In genomic region chr18:79876497-79876896, GRCh38 we compare ENCODE assay signal across 24 cellular contexts.
DNase-seq lines count a peak whose midpoint lies in the region; ATAC-seq and TF ChIP-seq lines count a peak whose summit lies in the region.
"Had no signal": no experiment of that assay in that cellular context is flagged by ENCODE, and none has a peak within 500 bp of the region (broad histone marks: within the 10 kb centered on the region; RNA-seq: fewer than 3 reads in every experiment).

No MANE protein-coding gene starts in this region.

- H2BK15ac ChIP-seq in neuronal stem cell (ENCODE audit: low read length), result no peak overlapping the region

- peak overlapping the region; percentile 86 for H2AK5ac ChIP-seq in neuronal stem cell (ENCODE audit: low read depth, low read length)

- ATAC-seq in SK-N-SH treated with all-trans-retinoic acid at 6 μM for 48 hours, result no peak
- ATAC-seq in HG03095 (IDR thresholded peaks at IDR 0.05; ENCODE audit: unreplicated experiment), result no peak
- ATAC-seq: activated CD8-positive, alpha-beta T cell treated with anti-CD3 and anti-CD28 coated beads for 36 hours had no signal

- DNase-seq in SK-N-SH (peak; percentile 22), H7 (peak; percentile 43), coronary artery (ENCODE audit: low spot score) (peak; percentile 55), neuronal stem cell (ENCODE audit: low spot score) (no peak), NCI-H1694 treated with DMSO at 0.1 percent for 48 hours (lab: John Stamatoyannopoulos, UW) (no peak)
- no peak for DNase-seq in activated CD4-positive, alpha-beta T cell treated with anti-CD3 and anti-CD28 coated beads, Interleukin-2, amount 50 U/mL, for 4 hours
- DNase-seq: activated CD4-positive, CD25-positive, alpha-beta regulatory T cell; activated CD8-positive, alpha-beta T cell treated with anti-CD3 and anti-CD28 coated beads for 36 hours; activated naive CD4-positive, alpha-beta T cell treated with anti-CD3 and anti-CD28 coated beads for 36 hours; activated T-cell treated with anti-CD3 and anti-CD28 coated beads, Interleukin-2, amount 50 U/mL, for 1 hour; cortex of kidney; DMS53; GF-D8; GM23248; KBM-7; mesenchymal stem cell; MM.1S; NCI-H1436 treated with DMSO at 0.1 percent for 48 hours; NCI-H2171 treated with DMSO at 0.1 percent for 48 hours; SHP77 treated with DMSO at 0.1 percent for 48 hours had no signal

- no peak overlapping the region for H2BK5ac ChIP-seq in neuronal stem cell (ENCODE audit: low read length)

- H3K14ac ChIP-seq in neuronal stem cell (ENCODE audit: low read length), result no peak overlapping the region

- no peaks in the 10 kb centered on the region for H3K79me2 ChIP-seq in SK-N-SH (ENCODE audit: insufficient read depth)

- H3K9me2 ChIP-seq in SK-N-SH, result no peaks in the 10 kb centered on the region

- no peak overlapping the region for H3K4ac ChIP-seq in neuronal stem cell (ENCODE audit: low read length)

- 23% methylated on average over 8 of the region's 16 CpGs for WGBS in SK-N-SH (ENCODE audit: low lambda C conversion rate)
- no CpG with 5 or more reads among the region's 16 CpGs for WGBS in neuronal stem cell (ENCODE audit: extremely low coverage in 2 of 2, insufficient read length in 2 of 2, insufficient replicate concordance in 1 of 2), 2 donors

- H3K27ac ChIP-seq in SK-N-SH (ENCODE audit: low read depth in 2 of 2, low read length in 1 of 2), result no peak overlapping the region
- H3K27ac ChIP-seq in coronary artery, result no peak overlapping the region
- H3K27ac ChIP-seq in neuronal stem cell (replicated peaks; ENCODE audit: low read length), result no peak overlapping the region
- H3K27ac ChIP-seq: breast epithelium, GM23248 had no signal

- H3K9me3 ChIP-seq in SK-N-SH, result no peaks in the 10 kb centered on the region
- no peaks in the 10 kb centered on the region for H3K9me3 ChIP-seq in neuronal stem cell (replicated peaks in 1 of 2; ENCODE audit: control insufficient read depth in 2 of 2, insufficient read depth in 1 of 2, low read depth in 1 of 2, low read length in 2 of 2)
- H3K9me3 ChIP-seq: breast epithelium had no signal

- H2AFZ ChIP-seq in SK-N-SH (ENCODE audit: low read depth), result no peak overlapping the region
- no peak overlapping the region for H2AFZ ChIP-seq in neuronal stem cell (ENCODE audit: low read length)
- H2AFZ ChIP-seq: GM23248 had no signal

- TF ChIP-seq EP300 in SK-N-SH (IDR thresholded peaks at IDR 0.05; ENCODE audit: borderline replicate concordance in 1 of 2, low read depth in 1 of 2, low read length in 1 of 2), result no peak

- peak overlapping the region; percentile 30 for H2BK12ac ChIP-seq in neuronal stem cell (ENCODE audit: low read length)

- CTCF ChIA-PET in SK-N-SH (lab: Yijun Ruan, JAX), result no interaction called here

- no peak overlapping the region for H4K91ac ChIP-seq in neuronal stem cell (ENCODE audit: low read depth, low read length, poor library complexity)

- TF ChIP-seq CTCF in SK-N-SH (IDR thresholded peaks at IDR 0.05) (no peak), coronary artery (IDR thresholded peaks at IDR 0.05) (no peak)

- H3K23ac ChIP-seq in neuronal stem cell (ENCODE audit: low read depth, low read length, poor library complexity), result peak overlapping the region; percentile 37

- H4K20me1 ChIP-seq in SK-N-SH (ENCODE audit: insufficient read depth), result no peaks in the 10 kb centered on the region

- H2BK120ac ChIP-seq in neuronal stem cell (ENCODE audit: low read depth, low read length), result no peak overlapping the region

- no peak for TF ChIP-seq RAD21 in SK-N-SH (IDR thresholded peaks at IDR 0.05; ENCODE audit: low read length)

- POLR2A ChIA-PET in SK-N-SH (lab: Yijun Ruan, JAX), result no interaction called here

- H3K27me3 ChIP-seq in SK-N-SH (ENCODE audit: insufficient read depth) (peaks cover 62% of the 10 kb centered on the region), H7 (ENCODE audit: control insufficient read depth, insufficient read depth, low read length) (no peaks in the 10 kb centered on the region), neuronal stem cell (ENCODE audit: control insufficient read depth in 3 of 3, insufficient read depth in 3 of 3, low read depth in 1 of 3, low read length in 3 of 3) (peaks cover 0 to 32% (median 0%) of the 10 kb centered on the region in 3 experiments)

- no peaks in the 10 kb centered on the region for H3K79me1 ChIP-seq in neuronal stem cell (ENCODE audit: low read depth, low read length)

- no peak overlapping the region for H3K9ac ChIP-seq in SK-N-SH
- peak overlapping the region; percentile 24 for H3K9ac ChIP-seq in neuronal stem cell (ENCODE audit: low read depth, low read length, poor library complexity)
- H3K9ac ChIP-seq: GM23248 had no signal

- no peak overlapping the region for H4K8ac ChIP-seq in neuronal stem cell (ENCODE audit: low read depth, low read length)

- H3K36me3 ChIP-seq in SK-N-SH (replicated peaks in 1 of 2; ENCODE audit: control insufficient read depth in 1 of 2, insufficient read depth in 2 of 2, low read length in 1 of 2) (no peaks in the 10 kb centered on the region), H7 (replicated peaks; ENCODE audit: control insufficient read depth, insufficient read depth, low read length) (no peaks in the 10 kb centered on the region), neuronal stem cell (replicated peaks in 1 of 2; ENCODE audit: control insufficient read depth in 2 of 2, insufficient read depth in 2 of 2, low read length in 2 of 2) (no peaks in the 10 kb centered on the region)
- H3K36me3 ChIP-seq: breast epithelium had no signal

- no peaks in the 10 kb centered on the region; a peak in 1 of 4 replicates for H3K4me1 ChIP-seq in SK-N-SH (ENCODE audit: control insufficient read depth in 1 of 2, insufficient read depth in 2 of 2, low read depth in 1 of 2, low read length in 1 of 2)
- peaks cover 2 to 13% of the 10 kb centered on the region in 2 donors for H3K4me1 ChIP-seq in neuronal stem cell (ENCODE audit: control insufficient read depth in 2 of 2, insufficient read depth in 1 of 2, low read depth in 1 of 2, low read length in 2 of 2)
- H3K4me1 ChIP-seq: breast epithelium had no signal

- no peaks in the 10 kb centered on the region for H3F3A ChIP-seq in SK-N-SH (replicated peaks; ENCODE audit: insufficient read depth)

- H3K4me2 ChIP-seq in SK-N-SH, result no peak overlapping the region
- H3K4me2 ChIP-seq in neuronal stem cell (ENCODE audit: insufficient read depth, low read length, poor library complexity, severe bottlenecking), result no peak overlapping the region
- H3K4me2 ChIP-seq: smooth muscle cell had no signal

- H3K18ac ChIP-seq in neuronal stem cell (ENCODE audit: low read length), result peak overlapping the region; percentile 76

- H3K4me3 ChIP-seq in SK-N-SH (ENCODE audit: low read depth in 2 of 2, low read length in 1 of 2), result no peak overlapping the region
- H3K4me3 ChIP-seq in H7 (ENCODE audit: insufficient read depth, low read depth, low read length), result no peak overlapping the region
- no peak overlapping the region for H3K4me3 ChIP-seq in coronary artery
- H3K4me3 ChIP-seq in neuronal stem cell (ENCODE audit: low read length in 2 of 2), result no peak overlapping the region
- H3K4me3 ChIP-seq: GM23248, smooth muscle cell had no signal

TF ChIP-seq in SK-N-SH, 30 proteins besides CTCF, POLR2A, EP300 and RAD21 (continues in another document):
- TF ChIP-seq FOSL2 (IDR thresholded peaks at IDR 0.05; ENCODE audit: borderline replicate concordance, low read depth) (no peak), CHD2 (IDR thresholded peaks at IDR 0.05; ENCODE audit: low read length, partially characterized antibody) (no peak), MXI1 (IDR thresholded peaks at IDR 0.05; ENCODE audit: low read depth, low read length) (no peak), FOXJ3 (CRISPR knock-in tag; IDR thresholded peaks at IDR 0.05) (no peak), MAX (IDR thresholded peaks at IDR 0.05; ENCODE audit: low read depth) (no peak), RFX5 (IDR thresholded peaks at IDR 0.05; ENCODE audit: low read length) (no peak)

TF ChIP-seq in SK-N-SH treated with all-trans-retinoic acid at 6 μM for 48 hours, 23 proteins besides CTCF, POLR2A, EP300 and RAD21 (continues in another document):
- no peak for TF ChIP-seq ZNF70 (CRISPR knock-in tag; IDR thresholded peaks at IDR 0.05)
- no peak for TF ChIP-seq BACH2 (CRISPR knock-in tag; IDR thresholded peaks at IDR 0.05; ENCODE audit: borderline replicate concordance)
- no peak for TF ChIP-seq SNAI2 (CRISPR knock-in tag; IDR thresholded peaks at IDR 0.05)
- no peak for TF ChIP-seq PPARA (CRISPR knock-in tag; IDR thresholded peaks at IDR 0.05; ENCODE audit: borderline replicate concordance)
- no peak for TF ChIP-seq CREB5 (CRISPR knock-in tag; IDR thresholded peaks at IDR 0.05; ENCODE audit: low read depth)
- TF ChIP-seq OSR1 (CRISPR knock-in tag; IDR thresholded peaks at IDR 0.05), result no peak
- no peak for TF ChIP-seq ZC3H10 (CRISPR knock-in tag; IDR thresholded peaks at IDR 0.05)
- TF ChIP-seq ZNF565 (CRISPR knock-in tag; conservative IDR thresholded peaks at IDR 0.05; ENCODE audit: low read depth), result no peak
- no peak for TF ChIP-seq ISL1 (CRISPR knock-in tag; IDR thresholded peaks at IDR 0.05)

Comparison
In these comparisons a context has a peak if more than half of its experiments do, and no peak if none do; other contexts are left out.
1. DNase-seq: peak in SK-N-SH (single experiment), H7 (single experiment) and coronary artery (single experiment); none in neuronal stem cell (single experiment), NCI-H1694 treated with DMSO at 0.1 percent for 48 hours (single experiment) and activated CD4-positive, alpha-beta T cell treated with anti-CD3 and anti-CD28 coated beads, Interleukin-2, amount 50 U/mL, for 4 hours (0 of 2).